9 cellular contexts compared by ENCODE assay signal in the genomic region with DNA sequence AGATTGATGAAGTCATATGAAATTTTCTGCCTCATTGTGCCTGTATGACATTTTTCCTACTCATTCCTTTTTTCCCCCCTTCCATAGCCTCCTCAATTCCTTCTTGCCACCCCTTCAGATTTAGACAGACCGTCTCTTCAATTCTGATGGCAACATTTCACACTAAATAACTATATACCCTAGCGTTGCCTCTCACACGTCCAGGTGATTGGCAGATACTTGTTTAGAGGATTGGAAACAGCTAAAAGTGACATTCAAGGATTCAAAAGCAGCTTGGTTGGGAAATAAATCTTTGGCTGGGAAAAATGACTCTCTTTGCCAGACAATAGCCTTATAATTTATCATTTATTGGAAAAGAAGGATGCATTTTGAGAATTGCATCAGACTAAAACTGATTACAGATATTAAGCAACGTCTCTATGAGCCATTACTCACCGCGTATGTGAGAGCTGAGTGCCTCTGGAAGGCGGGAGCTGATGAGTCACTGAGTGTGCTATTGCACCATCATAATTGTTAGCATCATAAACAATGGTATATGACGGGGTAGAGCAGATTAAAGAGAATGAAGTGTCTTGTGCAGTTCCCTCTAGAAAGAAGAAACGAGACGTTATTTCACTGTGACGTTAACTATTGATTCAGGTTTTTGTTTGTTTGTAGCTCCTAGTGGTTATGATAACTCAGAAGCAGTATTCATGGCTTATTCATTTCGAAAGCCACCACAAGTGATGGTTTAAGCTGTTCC.
A peak's percentile ranks its signal among the peaks of the same experiment; 100 is the strongest.
DNase-seq lines count a peak whose midpoint lies in the region; ATAC-seq, FAIRE-seq and TF ChIP-seq lines count a peak whose summit lies in the region.
"Had no signal": no experiment of that assay in that cellular context is flagged by ENCODE, and none has a peak within 500 bp of the region (broad histone marks: within the 10 kb centered on the region; RNA-seq: fewer than 3 reads in every experiment).

No MANE protein-coding gene starts in this region.

- H3K36me3 ChIP-seq in GM12878 (ENCODE audit: control insufficient read depth in 2 of 2, insufficient read depth in 2 of 2, low read length in 1 of 2) = no peaks in the 10 kb centered on the region
- H3K36me3 ChIP-seq in pancreas = no peaks in the 10 kb centered on the region
- no peaks in the 10 kb centered on the region for H3K36me3 ChIP-seq in H7 (replicated peaks; ENCODE audit: control insufficient read depth, insufficient read depth, low read length)
- H3K36me3 ChIP-seq in esophagus muscularis mucosa = no peaks in the 10 kb centered on the region
- H3K36me3 ChIP-seq: heart left ventricle had no signal

- DNase-seq in GM12865 (ENCODE audit: low read depth) = peak; percentile 58
- peak; percentile 38 for DNase-seq in NCI-H146 treated with DMSO at 0.1 percent for 48 hours (lab: John Stamatoyannopoulos, UW; ENCODE audit: unreplicated experiment)
- peak; percentile 13 for DNase-seq in GM12878 (ENCODE audit: low read depth, low spot score)
- peak in 3 of 6 donors; percentile 25 to 60 (median 26) for DNase-seq in pancreas
- no peak for DNase-seq in H7
- DNase-seq in SK-N-DZ (ENCODE audit: low spot score) = no peak
- DNase-seq in activated gamma-delta T cell treated with Interleukin-2 at 50 U/mL for 16 hours = no peak
- no peak for DNase-seq in esophagus muscularis mucosa (ENCODE audit: extremely low spot score)
- DNase-seq: heart left ventricle had no signal

- SMC1A ChIA-PET in GM12878 (lab: Charles Lee; ENCODE audit: uncharacterized antibody, unreplicated experiment) = interaction anchor here (0.8 to 1.0 kb wide), 2 partner anchors 12 to 17 kb away, joined by 3 read pairs; no protein-coding TSS in a partner anchor

- H3K27me3 ChIP-seq in GM12878 (replicated peaks in 1 of 2; ENCODE audit: control insufficient read depth in 2 of 2, insufficient read depth in 2 of 2, low read length in 1 of 2) = peaks cover 0 to 4% of the 10 kb centered on the region in 2 experiments; a peak in 1 of 4 replicates
- H3K27me3 ChIP-seq in pancreas = no peaks in the 10 kb centered on the region
- H3K27me3 ChIP-seq in H7 (ENCODE audit: control insufficient read depth, insufficient read depth, low read length) = no peaks in the 10 kb centered on the region
- H3K27me3 ChIP-seq in esophagus muscularis mucosa = no peaks in the 10 kb centered on the region
- H3K27me3 ChIP-seq: heart left ventricle had no signal

- RAD21 ChIA-PET in GM12878 (lab: Charles Lee; ENCODE audit: unreplicated experiment) = no interaction called here

- TF ChIP-seq EP300 in GM12878 (IDR thresholded peaks at IDR 0.05; ENCODE audit: borderline replicate concordance in 1 of 2, control insufficient read depth in 1 of 2, low read depth in 2 of 2, low read length in 2 of 2) (peak; percentile 69 to 75; a peak in 3 of 4 replicates), esophagus muscularis mucosa (IDR thresholded peaks at IDR 0.05) (no peak)

- H3K9ac ChIP-seq in GM12878 (ENCODE audit: control insufficient read depth, insufficient read depth, low read length) = no peak overlapping the region

- no peaks in the 10 kb centered on the region for H3K9me3 ChIP-seq in GM12878 (replicated peaks; ENCODE audit: control insufficient read depth, insufficient read depth, low read length)
- no peaks in the 10 kb centered on the region for H3K9me3 ChIP-seq in pancreas
- no peaks in the 10 kb centered on the region for H3K9me3 ChIP-seq in esophagus muscularis mucosa
- H3K9me3 ChIP-seq: heart left ventricle had no signal

- TF ChIP-seq CTCF in GM12865 (IDR thresholded peaks at IDR 0.05; ENCODE audit: insufficient read depth, low read depth, low read length, missing control alignments) (no peak), GM12878 (IDR thresholded peaks at IDR 0.05 in 2 of 3, conservative IDR thresholded peaks at IDR 0.05 in 1 of 3; ENCODE audit: control insufficient read depth in 2 of 3, extremely low read depth in 1 of 3, insufficient read depth in 1 of 3, low read depth in 3 of 3, low read length in 3 of 3) (no peak), pancreas (IDR thresholded peaks at IDR 0.05) (no peak), esophagus muscularis mucosa (IDR thresholded peaks at IDR 0.05) (no peak)

- in situ Hi-C loops in GM12878 (cut with MboI) = no loop called here

- no peak overlapping the region for H3K27ac ChIP-seq in GM12878 (ENCODE audit: control insufficient read depth, insufficient read depth)
- H3K27ac ChIP-seq in pancreas = peak overlapping the region in 1 of 4 donors; percentile 17
- no peak overlapping the region for H3K27ac ChIP-seq in esophagus muscularis mucosa (replicated peaks in 1 of 4)
- H3K27ac ChIP-seq: heart left ventricle had no signal

- peak; percentile 93 for ATAC-seq in GM12878
- ATAC-seq in pancreas = peak; percentile 55 to 98 (median 86)

- no peak overlapping the region for H2AFZ ChIP-seq in GM12878 (ENCODE audit: control insufficient read depth, low read depth, low read length)

- 0 out of 2 replicates have a peak, but pooled peaks cover 3% of the 10 kb centered on the region for H3K4me1 ChIP-seq in GM12878 (ENCODE audit: control insufficient read depth, insufficient read depth, low read length)
- H3K4me1 ChIP-seq in pancreas = no peaks in the 10 kb centered on the region
- no peaks in the 10 kb centered on the region for H3K4me1 ChIP-seq in esophagus muscularis mucosa

- POLR2A ChIA-PET in GM12878 (lab: Charles Lee) = no interaction called here

- H3K79me2 ChIP-seq in GM12878 (ENCODE audit: control insufficient read depth, insufficient read depth, low read length) = no peaks in the 10 kb centered on the region

- WGBS in GM12878 (ENCODE audit: insufficient coverage, insufficient replicate concordance, low lambda C conversion rate, missing lambda C conversion rate) = 24% methylated on average over 12 of the region's 12 CpGs
- WGBS in pancreas, 2 donors = 20 to 30% methylated on average over 12 of the region's 12 CpGs
- WGBS in esophagus muscularis mucosa = 73% methylated on average over 12 of the region's 12 CpGs

- CTCF ChIA-PET in GM12878 (lab: Yijun Ruan, JAX) = no interaction called here

- TF ChIP-seq RAD21 in GM12878 (IDR thresholded peaks at IDR 0.05; ENCODE audit: insufficient read depth, low read depth, low read length) = no peak

- FAIRE-seq in GM12878 (lab: Jason Lieb, UNC) (no peak), pancreas (lab: Jason Lieb, UNC) (no peak)

- no peak overlapping the region for H3K4me2 ChIP-seq in GM12878 (ENCODE audit: control insufficient read depth, insufficient read depth)

- intact Hi-C loops in GM12878 (cut with micrococcal nuclease; ENCODE audit: unreplicated experiment) (no loop called here), pancreas (cut with DNase I) (no loop called here), esophagus muscularis mucosa (cut with DNase I) (no loop called here)

- no peak overlapping the region for H3K4me3 ChIP-seq in GM12865 (ENCODE audit: low read depth, low read length)
- H3K4me3 ChIP-seq in GM12878 = no peak overlapping the region
- no peak overlapping the region for H3K4me3 ChIP-seq in pancreas
- no peak overlapping the region for H3K4me3 ChIP-seq in H7 (ENCODE audit: insufficient read depth, low read depth, low read length)
- H3K4me3 ChIP-seq in esophagus muscularis mucosa = no peak overlapping the region
- H3K4me3 ChIP-seq: heart left ventricle had no signal

- H4K20me1 ChIP-seq in GM12878 (ENCODE audit: control insufficient read depth, insufficient read depth) = no peaks in the 10 kb centered on the region

- BruUV-seq in GM12878 (replicated peaks; lab: Mats Ljungman, UMichigan) = no TSS peak

- TF ChIP-seq POLR2A in GM12878 (IDR thresholded peaks at IDR 0.05; ENCODE audit: low read depth, low read length) (no peak), esophagus muscularis mucosa (IDR thresholded peaks at IDR 0.05; ENCODE audit: low read depth) (no peak)

TF ChIP-seq in GM12878, 131 proteins besides CTCF, POLR2A, EP300 and RAD21 (continues in another document):
- TF ChIP-seq HDGF (IDR thresholded peaks at IDR 0.05) = no peak
- no peak for TF ChIP-seq ZNF207 (IDR thresholded peaks at IDR 0.05; ENCODE audit: borderline replicate concordance)
- TF ChIP-seq LARP7 (IDR thresholded peaks at IDR 0.05) = no peak
- TF ChIP-seq SIX5 (IDR thresholded peaks at IDR 0.05; ENCODE audit: low read depth, low read length, severe bottlenecking) = no peak
- TF ChIP-seq, protein P1, sequence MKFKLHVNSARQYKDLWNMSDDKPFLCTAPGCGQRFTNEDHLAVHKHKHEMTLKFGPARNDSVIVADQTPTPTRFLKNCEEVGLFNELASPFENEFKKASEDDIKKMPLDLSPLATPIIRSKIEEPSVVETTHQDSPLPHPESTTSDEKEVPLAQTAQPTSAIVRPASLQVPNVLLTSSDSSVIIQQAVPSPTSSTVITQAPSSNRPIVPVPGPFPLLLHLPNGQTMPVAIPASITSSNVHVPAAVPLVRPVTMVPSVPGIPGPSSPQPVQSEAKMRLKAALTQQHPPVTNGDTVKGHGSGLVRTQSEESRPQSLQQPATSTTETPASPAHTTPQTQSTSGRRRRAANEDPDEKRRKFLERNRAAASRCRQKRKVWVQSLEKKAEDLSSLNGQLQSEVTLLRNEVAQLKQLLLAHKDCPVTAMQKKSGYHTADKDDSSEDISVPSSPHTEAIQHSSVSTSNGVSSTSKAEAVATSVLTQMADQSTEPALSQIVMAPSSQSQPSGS (IDR thresholded peaks at IDR 0.05; ENCODE audit: low read length) = peak; percentile 42; the same call in 1 of the 2 replicates
- peak; percentile 79 for TF ChIP-seq RUNX3 (IDR thresholded peaks at IDR 0.05; ENCODE audit: low read length)
- no peak for TF ChIP-seq KLF5 (IDR thresholded peaks at IDR 0.05; ENCODE audit: partially characterized antibody)
- TF ChIP-seq ZSCAN29 (IDR thresholded peaks at IDR 0.05) = no peak
- TF ChIP-seq BCL11A (IDR thresholded peaks at IDR 0.05; ENCODE audit: low read depth, low read length) = no peak
- TF ChIP-seq CHD2 (IDR thresholded peaks at IDR 0.05; ENCODE audit: borderline replicate concordance, low read depth, low read length) = no peak
- TF ChIP-seq ZNF24 (IDR thresholded peaks at IDR 0.05) = no peak
- TF ChIP-seq DPF2 (IDR thresholded peaks at IDR 0.05) = no peak
- TF ChIP-seq GABPA (IDR thresholded peaks at IDR 0.05; ENCODE audit: low read depth) = no peak
- no peak for TF ChIP-seq SMARCA5 (IDR thresholded peaks at IDR 0.05)
- TF ChIP-seq CBFB (IDR thresholded peaks at IDR 0.05; ENCODE audit: low read depth) = no peak

Comparison
In these comparisons a context has a peak if more than half of its experiments do, and no peak if none do; other contexts are left out.
1. DNase-seq: peak in GM12865 (single experiment), NCI-H146 treated with DMSO at 0.1 percent for 48 hours (single experiment) and GM12878 (single experiment); none in H7 (single experiment), SK-N-DZ (single experiment), activated gamma-delta T cell treated with Interleukin-2 at 50 U/mL for 16 hours (single experiment) and esophagus muscularis mucosa (single experiment).